Comparison of ENCODE assay signal across 1 cellular context in the genomic region with DNA sequence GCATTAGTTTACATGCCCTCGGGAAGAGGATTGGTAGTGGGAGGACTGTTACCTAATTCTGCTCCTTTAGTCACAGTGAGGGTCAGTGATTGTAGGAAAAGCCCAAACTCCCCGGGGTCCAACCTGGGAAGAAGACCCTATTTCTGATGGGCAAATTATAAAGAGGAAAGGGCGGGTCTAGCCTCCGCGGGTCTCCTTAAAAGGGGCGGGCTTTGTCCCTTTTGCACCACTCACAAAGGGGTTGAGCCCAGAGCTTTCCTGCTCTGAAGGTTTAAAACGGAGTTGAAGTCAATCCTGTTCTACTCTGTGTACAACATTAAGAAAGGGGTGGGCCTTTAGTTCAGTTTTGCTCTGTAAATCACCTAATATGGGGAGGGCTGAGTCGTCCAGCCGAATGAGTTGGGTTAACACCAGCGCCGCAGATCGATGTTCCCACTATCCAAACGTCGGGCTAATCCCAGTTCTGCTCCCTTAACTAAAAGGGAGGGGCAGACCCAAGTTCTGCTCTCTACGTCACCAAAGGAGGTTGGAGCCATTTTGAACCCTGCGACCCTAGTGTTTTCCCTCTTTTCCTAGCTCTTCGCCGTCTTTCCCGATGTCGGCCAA.
A peak's percentile ranks its signal among the peaks of the same experiment; 100 is the strongest.
TF ChIP-seq lines count a peak whose summit lies in the region.

No MANE protein-coding gene starts in this region.

TF ChIP-seq in K562, 482 proteins besides CTCF, POLR2A, EP300 and RAD21 (continued from another document and continues in another):
- TF ChIP-seq ZNF165 (CRISPR knock-in tag; IDR thresholded peaks at IDR 0.05; ENCODE audit: borderline replicate concordance) (0 out of 2 replicates have a peak, but pooled peaks have one; percentile 73), ELF1 (tag; IDR thresholded peaks at IDR 0.05) (peak; percentile 40; the same call in 1 of the 2 replicates), TCF3 (CRISPR knock-in tag; IDR thresholded peaks at IDR 0.05) (peak; percentile 18; the same call in 1 of the 2 replicates), ERF (CRISPR knock-in tag; IDR thresholded peaks at IDR 0.05) (peak; percentile 66; the same call in 1 of the 2 replicates), ZBED1 (IDR thresholded peaks at IDR 0.05) (peak; percentile 5; the same call in 1 of the 2 replicates), SIN3B (IDR thresholded peaks at IDR 0.05; ENCODE audit: low read depth) (no peak), FOXP1 (CRISPR knock-in tag; IDR thresholded peaks at IDR 0.05) (0 out of 2 replicates have a peak, but pooled peaks have one; percentile 42), ZNF12 (CRISPR knock-in tag; IDR thresholded peaks at IDR 0.05) (0 out of 2 replicates have a peak, but pooled peaks have one; percentile 66), ZC3H8 (IDR thresholded peaks at IDR 0.05) (no peak), FOSL1 (tag; conservative IDR thresholded peaks at IDR 0.05) (peak; percentile 45; the same call in 1 of the 2 replicates), RCOR1 (IDR thresholded peaks at IDR 0.05; ENCODE audit: borderline replicate concordance in 1 of 2, low read depth in 2 of 2, low read length in 2 of 2) (peak in 1 of 2 experiments; percentile 30; a peak in 1 of 4 replicates), GABPB1 (CRISPR knock-in tag; IDR thresholded peaks at IDR 0.05) (peak; percentile 71; the same call in 1 of the 2 replicates), MYC (IDR thresholded peaks at IDR 0.05; ENCODE audit: low read depth, low read length) (peak; percentile 4; the same call in 1 of the 2 replicates), MYC (CRISPR knock-in tag; IDR thresholded peaks at IDR 0.05; ENCODE audit: borderline replicate concordance, low read depth) (peak; percentile 46; the same call in 1 of the 2 replicates), PHF8 (IDR thresholded peaks at IDR 0.05; ENCODE audit: borderline replicate concordance, low read length) (peak; percentile 61; the same call in 1 of the 2 replicates), SREBF2 (CRISPR knock-in tag; IDR thresholded peaks at IDR 0.05) (0 out of 2 replicates have a peak, but pooled peaks have one; percentile 79), SMAD1 (IDR thresholded peaks at IDR 0.05; ENCODE audit: low read depth, low read length, partially characterized antibody) (peak; percentile 9), GTF2E2 (tag; IDR thresholded peaks at IDR 0.05) (0 out of 2 replicates have a peak, but pooled peaks have one; percentile 11), ZNF253 (CRISPR knock-in tag; conservative IDR thresholded peaks at IDR 0.05) (0 out of 2 replicates have a peak, but pooled peaks have one; percentile 26), RFX5 (IDR thresholded peaks at IDR 0.05; ENCODE audit: low read depth, low read length) (no peak), NFE2 (IDR thresholded peaks at IDR 0.05; ENCODE audit: low read depth) (no peak), CEBPG (CRISPR knock-in tag; IDR thresholded peaks at IDR 0.05) (no peak), CEBPG (tag; conservative IDR thresholded peaks at IDR 0.05 in 1 of 2, IDR thresholded peaks at IDR 0.05 in 1 of 2) (0 out of 4 replicates have a peak, but pooled peaks of 1 of the 2 experiments have one; percentile 7), SMAD3 (CRISPR knock-in tag; conservative IDR thresholded peaks at IDR 0.05) (no peak), ZNF133 (CRISPR knock-in tag; IDR thresholded peaks at IDR 0.05) (0 out of 2 replicates have a peak, but pooled peaks have one; percentile 68), IFI16 (CRISPR knock-in tag; IDR thresholded peaks at IDR 0.05) (0 out of 2 replicates have a peak, but pooled peaks have one; percentile 31), ZNF274 (IDR thresholded peaks at IDR 0.05; ENCODE audit: borderline replicate concordance, low read depth, low read length) (no peak), NR4A1 (CRISPR knock-in tag; IDR thresholded peaks at IDR 0.05) (no peak), NR4A1 (tag; IDR thresholded peaks at IDR 0.05) (peak; percentile 54; the same call in 1 of the 2 replicates), ZNF239 (CRISPR knock-in tag; IDR thresholded peaks at IDR 0.05) (peak; percentile 27; the same call in 1 of the 2 replicates), PHF21A (IDR thresholded peaks at IDR 0.05; ENCODE audit: borderline replicate concordance, low read depth) (0 out of 2 replicates have a peak, but pooled peaks have one; percentile 41), ZNF707 (CRISPR knock-in tag; conservative IDR thresholded peaks at IDR 0.05) (peak; percentile 50; the same call in 1 of the 2 replicates), YY1 (IDR thresholded peaks at IDR 0.05; ENCODE audit: borderline replicate concordance in 1 of 3, control insufficient read depth in 1 of 3, extremely low read depth in 1 of 3, insufficient read depth in 3 of 3, insufficient read length in 1 of 3, insufficient replicate concordance in 2 of 3, low read depth in 1 of 3, low read length in 2 of 3) (peak in 2 of 3 experiments; percentile 68 to 85), E2F3 (CRISPR knock-in tag; IDR thresholded peaks at IDR 0.05) (peak; percentile 34; the same call in 1 of the 2 replicates), TCFL5 (CRISPR knock-in tag; conservative IDR thresholded peaks at IDR 0.05) (0 out of 2 replicates have a peak, but pooled peaks have one; percentile 55), ZNF41 (CRISPR knock-in tag; conservative IDR thresholded peaks at IDR 0.05) (0 out of 2 replicates have a peak, but pooled peaks have one; percentile 26), ZBTB7A (IDR thresholded peaks at IDR 0.05; ENCODE audit: borderline replicate concordance, control insufficient read depth, low read depth, low read length) (peak; percentile 70), ZKSCAN3 (CRISPR knock-in tag; IDR thresholded peaks at IDR 0.05) (no peak), ZNF57 (CRISPR knock-in tag; IDR thresholded peaks at IDR 0.05) (no peak)
- TF ChIP-seq, protein P1, sequence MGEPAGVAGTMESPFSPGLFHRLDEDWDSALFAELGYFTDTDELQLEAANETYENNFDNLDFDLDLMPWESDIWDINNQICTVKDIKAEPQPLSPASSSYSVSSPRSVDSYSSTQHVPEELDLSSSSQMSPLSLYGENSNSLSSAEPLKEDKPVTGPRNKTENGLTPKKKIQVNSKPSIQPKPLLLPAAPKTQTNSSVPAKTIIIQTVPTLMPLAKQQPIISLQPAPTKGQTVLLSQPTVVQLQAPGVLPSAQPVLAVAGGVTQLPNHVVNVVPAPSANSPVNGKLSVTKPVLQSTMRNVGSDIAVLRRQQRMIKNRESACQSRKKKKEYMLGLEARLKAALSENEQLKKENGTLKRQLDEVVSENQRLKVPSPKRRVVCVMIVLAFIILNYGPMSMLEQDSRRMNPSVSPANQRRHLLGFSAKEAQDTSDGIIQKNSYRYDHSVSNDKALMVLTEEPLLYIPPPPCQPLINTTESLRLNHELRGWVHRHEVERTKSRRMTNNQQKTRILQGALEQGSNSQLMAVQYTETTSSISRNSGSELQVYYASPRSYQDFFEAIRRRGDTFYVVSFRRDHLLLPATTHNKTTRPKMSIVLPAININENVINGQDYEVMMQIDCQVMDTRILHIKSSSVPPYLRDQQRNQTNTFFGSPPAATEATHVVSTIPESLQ (CRISPR knock-in tag; IDR thresholded peaks at IDR 0.05), result peak; percentile 87; the same call in 1 of the 2 replicates
- TF ChIP-seq, protein P2, sequence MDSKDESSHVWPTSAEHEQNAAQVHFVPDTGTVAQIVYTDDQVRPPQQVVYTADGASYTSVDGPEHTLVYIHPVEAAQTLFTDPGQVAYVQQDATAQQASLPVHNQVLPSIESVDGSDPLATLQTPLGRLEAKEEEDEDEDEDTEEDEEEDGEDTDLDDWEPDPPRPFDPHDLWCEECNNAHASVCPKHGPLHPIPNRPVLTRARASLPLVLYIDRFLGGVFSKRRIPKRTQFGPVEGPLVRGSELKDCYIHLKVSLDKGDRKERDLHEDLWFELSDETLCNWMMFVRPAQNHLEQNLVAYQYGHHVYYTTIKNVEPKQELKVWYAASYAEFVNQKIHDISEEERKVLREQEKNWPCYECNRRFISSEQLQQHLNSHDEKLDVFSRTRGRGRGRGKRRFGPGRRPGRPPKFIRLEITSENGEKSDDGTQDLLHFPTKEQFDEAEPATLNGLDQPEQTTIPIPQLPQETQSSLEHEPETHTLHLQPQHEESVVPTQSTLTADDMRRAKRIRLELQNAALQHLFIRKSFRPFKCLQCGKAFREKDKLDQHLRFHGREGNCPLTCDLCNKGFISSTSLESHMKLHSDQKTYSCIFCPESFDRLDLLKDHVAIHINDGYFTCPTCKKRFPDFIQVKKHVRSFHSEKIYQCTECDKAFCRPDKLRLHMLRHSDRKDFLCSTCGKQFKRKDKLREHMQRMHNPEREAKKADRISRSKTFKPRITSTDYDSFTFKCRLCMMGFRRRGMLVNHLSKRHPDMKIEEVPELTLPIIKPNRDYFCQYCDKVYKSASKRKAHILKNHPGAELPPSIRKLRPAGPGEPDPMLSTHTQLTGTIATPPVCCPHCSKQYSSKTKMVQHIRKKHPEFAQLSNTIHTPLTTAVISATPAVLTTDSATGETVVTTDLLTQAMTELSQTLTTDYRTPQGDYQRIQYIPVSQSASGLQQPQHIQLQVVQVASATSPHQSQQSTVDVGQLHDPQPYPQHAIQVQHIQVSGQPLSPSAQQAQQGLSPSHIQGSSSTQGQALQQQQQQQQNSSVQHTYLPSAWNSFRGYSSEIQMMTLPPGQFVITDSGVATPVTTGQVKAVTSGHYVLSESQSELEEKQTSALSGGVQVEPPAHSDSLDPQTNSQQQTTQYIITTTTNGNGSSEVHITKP (IDR thresholded peaks at IDR 0.05; ENCODE audit: partially characterized antibody), result no peak
- TF ChIP-seq, protein P3, sequence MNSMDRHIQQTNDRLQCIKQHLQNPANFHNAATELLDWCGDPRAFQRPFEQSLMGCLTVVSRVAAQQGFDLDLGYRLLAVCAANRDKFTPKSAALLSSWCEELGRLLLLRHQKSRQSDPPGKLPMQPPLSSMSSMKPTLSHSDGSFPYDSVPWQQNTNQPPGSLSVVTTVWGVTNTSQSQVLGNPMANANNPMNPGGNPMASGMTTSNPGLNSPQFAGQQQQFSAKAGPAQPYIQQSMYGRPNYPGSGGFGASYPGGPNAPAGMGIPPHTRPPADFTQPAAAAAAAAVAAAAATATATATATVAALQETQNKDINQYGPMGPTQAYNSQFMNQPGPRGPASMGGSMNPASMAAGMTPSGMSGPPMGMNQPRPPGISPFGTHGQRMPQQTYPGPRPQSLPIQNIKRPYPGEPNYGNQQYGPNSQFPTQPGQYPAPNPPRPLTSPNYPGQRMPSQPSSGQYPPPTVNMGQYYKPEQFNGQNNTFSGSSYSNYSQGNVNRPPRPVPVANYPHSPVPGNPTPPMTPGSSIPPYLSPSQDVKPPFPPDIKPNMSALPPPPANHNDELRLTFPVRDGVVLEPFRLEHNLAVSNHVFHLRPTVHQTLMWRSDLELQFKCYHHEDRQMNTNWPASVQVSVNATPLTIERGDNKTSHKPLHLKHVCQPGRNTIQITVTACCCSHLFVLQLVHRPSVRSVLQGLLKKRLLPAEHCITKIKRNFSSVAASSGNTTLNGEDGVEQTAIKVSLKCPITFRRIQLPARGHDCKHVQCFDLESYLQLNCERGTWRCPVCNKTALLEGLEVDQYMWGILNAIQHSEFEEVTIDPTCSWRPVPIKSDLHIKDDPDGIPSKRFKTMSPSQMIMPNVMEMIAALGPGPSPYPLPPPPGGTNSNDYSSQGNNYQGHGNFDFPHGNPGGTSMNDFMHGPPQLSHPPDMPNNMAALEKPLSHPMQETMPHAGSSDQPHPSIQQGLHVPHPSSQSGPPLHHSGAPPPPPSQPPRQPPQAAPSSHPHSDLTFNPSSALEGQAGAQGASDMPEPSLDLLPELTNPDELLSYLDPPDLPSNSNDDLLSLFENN (IDR thresholded peaks at IDR 0.05; ENCODE audit: low read depth in 2 of 2, low read length in 2 of 2), result 0 out of 4 replicates have a peak, but pooled peaks of 1 of the 2 experiments have one; percentile 10
- TF ChIP-seq, protein P4, sequence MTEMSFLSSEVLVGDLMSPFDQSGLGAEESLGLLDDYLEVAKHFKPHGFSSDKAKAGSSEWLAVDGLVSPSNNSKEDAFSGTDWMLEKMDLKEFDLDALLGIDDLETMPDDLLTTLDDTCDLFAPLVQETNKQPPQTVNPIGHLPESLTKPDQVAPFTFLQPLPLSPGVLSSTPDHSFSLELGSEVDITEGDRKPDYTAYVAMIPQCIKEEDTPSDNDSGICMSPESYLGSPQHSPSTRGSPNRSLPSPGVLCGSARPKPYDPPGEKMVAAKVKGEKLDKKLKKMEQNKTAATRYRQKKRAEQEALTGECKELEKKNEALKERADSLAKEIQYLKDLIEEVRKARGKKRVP (CRISPR knock-in tag; IDR thresholded peaks at IDR 0.05), result peak; percentile 49; the same call in 1 of the 2 replicates
- TF ChIP-seq, protein P5, sequence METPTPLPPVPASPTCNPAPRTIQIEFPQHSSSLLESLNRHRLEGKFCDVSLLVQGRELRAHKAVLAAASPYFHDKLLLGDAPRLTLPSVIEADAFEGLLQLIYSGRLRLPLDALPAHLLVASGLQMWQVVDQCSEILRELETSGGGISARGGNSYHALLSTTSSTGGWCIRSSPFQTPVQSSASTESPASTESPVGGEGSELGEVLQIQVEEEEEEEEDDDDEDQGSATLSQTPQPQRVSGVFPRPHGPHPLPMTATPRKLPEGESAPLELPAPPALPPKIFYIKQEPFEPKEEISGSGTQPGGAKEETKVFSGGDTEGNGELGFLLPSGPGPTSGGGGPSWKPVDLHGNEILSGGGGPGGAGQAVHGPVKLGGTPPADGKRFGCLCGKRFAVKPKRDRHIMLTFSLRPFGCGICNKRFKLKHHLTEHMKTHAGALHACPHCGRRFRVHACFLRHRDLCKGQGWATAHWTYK (CRISPR knock-in tag; IDR thresholded peaks at IDR 0.05), result peak; percentile 56; the same call in 1 of the 2 replicates
- TF ChIP-seq, protein P6, sequence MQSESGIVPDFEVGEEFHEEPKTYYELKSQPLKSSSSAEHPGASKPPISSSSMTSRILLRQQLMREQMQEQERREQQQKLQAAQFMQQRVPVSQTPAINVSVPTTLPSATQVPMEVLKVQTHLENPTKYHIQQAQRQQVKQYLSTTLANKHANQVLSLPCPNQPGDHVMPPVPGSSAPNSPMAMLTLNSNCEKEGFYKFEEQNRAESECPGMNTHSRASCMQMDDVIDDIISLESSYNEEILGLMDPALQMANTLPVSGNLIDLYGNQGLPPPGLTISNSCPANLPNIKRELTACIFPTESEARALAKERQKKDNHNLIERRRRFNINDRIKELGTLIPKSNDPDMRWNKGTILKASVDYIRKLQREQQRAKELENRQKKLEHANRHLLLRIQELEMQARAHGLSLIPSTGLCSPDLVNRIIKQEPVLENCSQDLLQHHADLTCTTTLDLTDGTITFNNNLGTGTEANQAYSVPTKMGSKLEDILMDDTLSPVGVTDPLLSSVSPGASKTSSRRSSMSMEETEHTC (IDR thresholded peaks at IDR 0.05), result no peak
- TF ChIP-seq, protein P7, sequence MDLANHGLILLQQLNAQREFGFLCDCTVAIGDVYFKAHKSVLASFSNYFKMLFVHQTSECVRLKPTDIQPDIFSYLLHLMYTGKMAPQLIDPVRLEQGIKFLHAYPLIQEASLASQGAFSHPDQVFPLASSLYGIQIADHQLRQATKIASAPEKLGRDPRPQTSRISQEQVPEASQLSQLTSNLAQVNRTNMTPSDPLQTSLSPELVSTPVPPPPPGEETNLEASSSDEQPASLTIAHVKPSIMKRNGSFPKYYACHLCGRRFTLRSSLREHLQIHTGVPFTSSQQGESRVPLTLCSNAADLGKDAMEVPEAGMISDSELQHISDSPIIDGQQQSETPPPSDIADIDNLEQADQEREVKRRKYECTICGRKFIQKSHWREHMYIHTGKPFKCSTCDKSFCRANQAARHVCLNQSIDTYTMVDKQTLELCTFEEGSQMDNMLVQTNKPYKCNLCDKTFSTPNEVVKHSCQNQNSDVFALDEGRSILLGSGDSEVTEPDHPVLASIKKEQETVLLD (IDR thresholded peaks at IDR 0.05), result peak; percentile 42; the same call in 1 of the 2 replicates
